In genomic region chr1:61183471-61184034, GRCh38 we compare ENCODE assay signal across 10 cellular contexts.
DNase-seq lines count a peak whose midpoint lies in the region; ATAC-seq and TF ChIP-seq lines count a peak whose summit lies in the region.
"Had no signal": no experiment of that assay in that cellular context is flagged by ENCODE, and none has a peak within 500 bp of the region (broad histone marks: within the 10 kb centered on the region; RNA-seq: fewer than 3 reads in every experiment).

No MANE protein-coding gene starts in this region.

- H3K27ac ChIP-seq in left lung (peak overlapping the region; percentile 81 to 83), substantia nigra (ENCODE audit: low read depth, low read length, poor library complexity, severe bottlenecking) (peak overlapping the region; percentile 94)
- H3K27ac ChIP-seq: SJSA1 had no signal

- POLR2A ChIA-PET in activated CD8-positive, alpha-beta T cell treated with anti-CD3 and anti-CD28 coated beads for 36 hours (lab: Charles Lee), result no interaction called here
- POLR2A ChIA-PET in HEK293T (lab: Yijun Ruan, JAX), result interaction anchor here (1.3 kb wide), 1 partner anchor 134 kb away, joined by 3 read pairs; no protein-coding TSS in a partner anchor

- CTCF ChIA-PET in activated CD8-positive, alpha-beta T cell treated with anti-CD3 and anti-CD28 coated beads for 36 hours (lab: Charles Lee), result interaction anchor here (0.8 kb wide), 1 partner anchor 13 kb away, joined by 3 read pairs; no protein-coding TSS in a partner anchor
- CTCF ChIA-PET in HEK293T (lab: Yijun Ruan, JAX), result no interaction called here

- H3K9me3 Mint-ChIP-seq in chondrocyte (ENCODE audit: low read depth), result no peaks in the 10 kb centered on the region
- H3K9me3 Mint-ChIP-seq in activated CD8-positive, alpha-beta T cell treated with anti-CD3 and anti-CD28 coated beads for 36 hours, result no peaks in the 10 kb centered on the region
- H3K9me3 Mint-ChIP-seq: activated naive CD8-positive, alpha-beta T cell treated with anti-CD3 and anti-CD28 coated beads, Interleukin-2, amount 10 ng/mL, durations not matched to agents 7 days and 5 days had no signal

- H3K9me3 ChIP-seq in left lung, result no peaks in the 10 kb centered on the region
- H3K9me3 ChIP-seq: SJSA1 had no signal

- peak; percentile 72 for ATAC-seq in left lung
- no peak for ATAC-seq in activated CD8-positive, alpha-beta T cell treated with anti-CD3 and anti-CD28 coated beads for 36 hours
- no peak for ATAC-seq in HG03342 (IDR thresholded peaks at IDR 0.05; ENCODE audit: unreplicated experiment)
- no peak for ATAC-seq in GM21390 (IDR thresholded peaks at IDR 0.05; ENCODE audit: unreplicated experiment)

- no peaks in the 10 kb centered on the region for H3K36me3 Mint-ChIP-seq in chondrocyte (ENCODE audit: low read depth)
- H3K36me3 Mint-ChIP-seq in activated CD8-positive, alpha-beta T cell treated with anti-CD3 and anti-CD28 coated beads for 36 hours (ENCODE audit: low read depth), result no peaks in the 10 kb centered on the region
- H3K36me3 Mint-ChIP-seq: activated naive CD8-positive, alpha-beta T cell treated with anti-CD3 and anti-CD28 coated beads, Interleukin-2, amount 10 ng/mL, durations not matched to agents 7 days and 5 days had no signal

- no peaks in the 10 kb centered on the region for H3K36me3 ChIP-seq in left lung
- H3K36me3 ChIP-seq: SJSA1 had no signal

- no peaks in the 10 kb centered on the region for H3K27me3 ChIP-seq in left lung
- H3K27me3 ChIP-seq: SJSA1 had no signal

- TF ChIP-seq CTCF in chondrocyte (IDR thresholded peaks at IDR 0.05) (no peak), left lung (IDR thresholded peaks at IDR 0.05) (no peak)
- no peak for TF ChIP-seq CTCF in activated CD8-positive, alpha-beta T cell treated with anti-CD3 and anti-CD28 coated beads for 36 hours (IDR thresholded peaks at IDR 0.05)

- peak overlapping the region; percentile 6 to 18 for H3K4me3 ChIP-seq in left lung
- H3K4me3 ChIP-seq: SJSA1 had no signal

- H3K4me1 Mint-ChIP-seq in chondrocyte (ENCODE audit: low read depth), result peaks cover 69% of the 10 kb centered on the region
- no peaks in the 10 kb centered on the region for H3K4me1 Mint-ChIP-seq in activated CD8-positive, alpha-beta T cell treated with anti-CD3 and anti-CD28 coated beads for 36 hours (ENCODE audit: low read depth)
- H3K4me1 Mint-ChIP-seq: activated naive CD8-positive, alpha-beta T cell treated with anti-CD3 and anti-CD28 coated beads, Interleukin-2, amount 10 ng/mL, durations not matched to agents 7 days and 5 days had no signal

- H3K27ac Mint-ChIP-seq in chondrocyte (ENCODE audit: unreplicated experiment), result peak overlapping the region; percentile 98
- no peak overlapping the region for H3K27ac Mint-ChIP-seq in activated CD8-positive, alpha-beta T cell treated with anti-CD3 and anti-CD28 coated beads for 36 hours
- H3K27ac Mint-ChIP-seq: activated naive CD8-positive, alpha-beta T cell treated with anti-CD3 and anti-CD28 coated beads, Interleukin-2, amount 10 ng/mL, durations not matched to agents 7 days and 5 days had no signal

- intact Hi-C loops in left lung (cut with DNase I), result no loop called here
- intact Hi-C loops in activated CD8-positive, alpha-beta T cell treated with anti-CD3 and anti-CD28 coated beads for 36 hours (cut with micrococcal nuclease), result no loop called here

- peaks cover 13 to 24% of the 10 kb centered on the region in 2 donors for H3K4me1 ChIP-seq in left lung
- H3K4me1 ChIP-seq: SJSA1 had no signal

- no peaks in the 10 kb centered on the region for H3K27me3 Mint-ChIP-seq in chondrocyte (ENCODE audit: low read depth)
- H3K27me3 Mint-ChIP-seq in activated CD8-positive, alpha-beta T cell treated with anti-CD3 and anti-CD28 coated beads for 36 hours, result no peaks in the 10 kb centered on the region

- DNase-seq in NCI-H1092 (lab: John Stamatoyannopoulos, UW) (peak; percentile 45), chondrocyte (ENCODE audit: low spot score) (no peak), left lung (peak in 1 of 2 donors; percentile 31), substantia nigra (lab: John Stamatoyannopoulos, UW) (peak in 27 of 49 donors; percentile 9 to 79 (median 36)), HEK293T (ENCODE audit: extremely low spot score) (no peak)
- no peak for DNase-seq in activated CD8-positive, alpha-beta T cell treated with anti-CD3 and anti-CD28 coated beads for 36 hours
- DNase-seq: activated naive CD8-positive, alpha-beta T cell treated with anti-CD3 and anti-CD28 coated beads, Interleukin-2, amount 10 ng/mL, durations not matched to agents 7 days and 5 days had no signal

- H3K4me3 Mint-ChIP-seq in chondrocyte (ENCODE audit: unreplicated experiment), result peak overlapping the region; percentile 68
- no peak overlapping the region for H3K4me3 Mint-ChIP-seq in activated CD8-positive, alpha-beta T cell treated with anti-CD3 and anti-CD28 coated beads for 36 hours
- H3K4me3 Mint-ChIP-seq: activated naive CD8-positive, alpha-beta T cell treated with anti-CD3 and anti-CD28 coated beads, Interleukin-2, amount 10 ng/mL, durations not matched to agents 7 days and 5 days had no signal

TF ChIP-seq in HEK293T, 16 proteins besides CTCF, POLR2A, EP300 and RAD21:
- no peak for TF ChIP-seq SUZ12 (IDR thresholded peaks at IDR 0.05)
- no peak for TF ChIP-seq ARNT (IDR thresholded peaks at IDR 0.05)
- TF ChIP-seq SP1 (IDR thresholded peaks at IDR 0.05), result no peak
- TF ChIP-seq PKNOX1 (IDR thresholded peaks at IDR 0.05), result no peak
- TF ChIP-seq LEF1 (IDR thresholded peaks at IDR 0.05; ENCODE audit: borderline replicate concordance), result no peak
TF ChIP-seq in HEK293T: peak in this region for 0.

Comparison
In these comparisons a context has a peak if more than half of its experiments do, and no peak if none do; other contexts are left out.
1. DNase-seq: peak in NCI-H1092 (single experiment) and substantia nigra (27 of 49); none in chondrocyte (single experiment), activated CD8-positive, alpha-beta T cell treated with anti-CD3 and anti-CD28 coated beads for 36 hours (single experiment) and HEK293T (single experiment).